Comparison of ENCODE assay signal across 1 cellular context in the genomic region with DNA sequence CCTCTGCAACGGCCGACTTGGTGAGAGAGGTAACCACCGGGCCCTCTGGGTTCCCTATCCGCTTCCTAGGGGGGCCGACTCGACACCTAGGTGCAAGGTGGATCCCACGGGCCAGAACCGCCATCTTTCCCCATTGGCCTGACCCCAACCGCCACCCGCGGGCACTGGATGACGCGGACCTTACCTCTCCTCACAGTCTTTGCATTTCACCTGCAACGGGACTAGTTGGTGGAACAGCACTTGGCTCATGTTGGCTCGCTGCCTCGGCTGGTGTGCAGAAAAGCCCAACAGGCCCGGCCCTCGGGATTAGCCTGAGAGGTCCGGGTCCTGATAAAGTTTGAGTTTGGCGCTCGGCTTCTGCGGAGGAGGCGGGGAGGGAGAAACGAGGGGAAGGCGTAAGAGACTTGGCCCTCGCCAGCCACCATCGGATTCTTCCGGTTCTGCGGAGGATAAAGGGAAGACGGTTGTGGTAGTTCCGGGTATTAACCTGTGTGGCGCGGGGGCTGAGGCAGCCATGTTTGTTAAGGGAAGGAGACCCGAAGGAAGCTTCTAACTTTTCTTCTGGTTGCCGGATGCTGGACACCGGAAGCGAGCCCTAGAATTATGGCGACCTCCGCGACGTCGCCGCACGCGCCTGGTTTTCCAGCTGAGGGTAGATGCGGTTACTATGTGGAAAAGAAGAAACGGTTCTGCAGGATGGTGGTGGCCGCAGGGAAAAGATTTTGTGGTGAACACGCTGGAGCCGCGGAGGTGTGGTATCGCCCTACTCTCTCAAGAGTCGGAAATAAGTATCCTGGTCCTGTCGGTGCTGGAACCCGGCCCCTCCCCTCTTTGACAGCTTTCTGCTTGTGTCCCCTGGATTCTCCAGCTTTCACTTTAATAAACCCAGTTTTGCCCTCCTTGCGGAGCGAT.
TF ChIP-seq lines count a peak whose summit lies in the region.

A gene with protein sequence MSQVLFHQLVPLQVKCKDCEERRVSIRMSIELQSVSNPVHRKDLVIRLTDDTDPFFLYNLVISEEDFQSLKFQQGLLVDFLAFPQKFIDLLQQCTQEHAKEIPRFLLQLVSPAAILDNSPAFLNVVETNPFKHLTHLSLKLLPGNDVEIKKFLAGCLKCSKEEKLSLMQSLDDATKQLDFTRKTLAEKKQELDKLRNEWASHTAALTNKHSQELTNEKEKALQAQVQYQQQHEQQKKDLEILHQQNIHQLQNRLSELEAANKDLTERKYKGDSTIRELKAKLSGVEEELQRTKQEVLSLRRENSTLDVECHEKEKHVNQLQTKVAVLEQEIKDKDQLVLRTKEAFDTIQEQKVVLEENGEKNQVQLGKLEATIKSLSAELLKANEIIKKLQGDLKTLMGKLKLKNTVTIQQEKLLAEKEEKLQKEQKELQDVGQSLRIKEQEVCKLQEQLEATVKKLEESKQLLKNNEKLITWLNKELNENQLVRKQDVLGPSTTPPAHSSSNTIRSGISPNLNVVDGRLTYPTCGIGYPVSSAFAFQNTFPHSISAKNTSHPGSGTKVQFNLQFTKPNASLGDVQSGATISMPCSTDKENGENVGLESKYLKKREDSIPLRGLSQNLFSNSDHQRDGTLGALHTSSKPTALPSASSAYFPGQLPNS (minus strand): TSS at position 365 of the 912 bp plus-strand sequence. CDS start 116 bp downstream, at position 249.
A gene with protein sequence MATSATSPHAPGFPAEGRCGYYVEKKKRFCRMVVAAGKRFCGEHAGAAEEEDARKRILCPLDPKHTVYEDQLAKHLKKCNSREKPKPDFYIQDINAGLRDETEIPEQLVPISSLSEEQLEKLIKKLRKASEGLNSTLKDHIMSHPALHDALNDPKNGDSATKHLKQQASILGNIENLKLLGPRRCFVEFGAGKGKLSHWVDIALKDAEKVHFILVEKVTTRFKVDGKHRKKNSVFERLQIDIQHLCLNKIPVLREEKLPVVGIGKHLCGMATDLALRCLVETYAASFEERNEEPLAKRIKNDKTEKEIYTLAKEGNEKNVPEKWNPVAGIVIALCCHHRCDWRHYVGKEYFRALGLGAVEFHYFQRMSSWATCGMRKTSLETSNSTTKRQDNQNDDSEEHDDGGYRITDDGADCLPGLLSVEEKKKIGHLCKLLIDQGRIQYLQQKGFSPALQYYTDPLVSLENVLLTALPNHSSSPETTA (plus strand): TSS at position 598 of the 912 bp plus-strand sequence. CDS start 6 bp downstream, at position 604.

TF ChIP-seq in GM23338, 12 proteins besides CTCF, POLR2A, EP300 and RAD21:
- TF ChIP-seq ZNF114 (CRISPR knock-in tag; IDR thresholded peaks at IDR 0.05) (no peak), EZH2 (IDR thresholded peaks at IDR 0.05; ENCODE audit: low read depth, unreplicated experiment) (no peak), JUNB (IDR thresholded peaks at IDR 0.05; ENCODE audit: unreplicated experiment) (no peak), EZH2phosphoT487 (IDR thresholded peaks at IDR 0.05; ENCODE audit: unreplicated experiment) (no peak), ZNF331 (CRISPR knock-in tag; IDR thresholded peaks at IDR 0.05; ENCODE audit: low read depth) (no peak), STAT1 (IDR thresholded peaks at IDR 0.05; ENCODE audit: unreplicated experiment) (no peak), POLR2AphosphoS5 (IDR thresholded peaks at IDR 0.05; ENCODE audit: low read depth) (peak; percentile 71), CREB1 (CRISPR knock-in tag; IDR thresholded peaks at IDR 0.05; ENCODE audit: low read depth) (peak; percentile 70), NANOG (IDR thresholded peaks at IDR 0.05; ENCODE audit: borderline replicate concordance) (no peak)
- TF ChIP-seq, protein P1, sequence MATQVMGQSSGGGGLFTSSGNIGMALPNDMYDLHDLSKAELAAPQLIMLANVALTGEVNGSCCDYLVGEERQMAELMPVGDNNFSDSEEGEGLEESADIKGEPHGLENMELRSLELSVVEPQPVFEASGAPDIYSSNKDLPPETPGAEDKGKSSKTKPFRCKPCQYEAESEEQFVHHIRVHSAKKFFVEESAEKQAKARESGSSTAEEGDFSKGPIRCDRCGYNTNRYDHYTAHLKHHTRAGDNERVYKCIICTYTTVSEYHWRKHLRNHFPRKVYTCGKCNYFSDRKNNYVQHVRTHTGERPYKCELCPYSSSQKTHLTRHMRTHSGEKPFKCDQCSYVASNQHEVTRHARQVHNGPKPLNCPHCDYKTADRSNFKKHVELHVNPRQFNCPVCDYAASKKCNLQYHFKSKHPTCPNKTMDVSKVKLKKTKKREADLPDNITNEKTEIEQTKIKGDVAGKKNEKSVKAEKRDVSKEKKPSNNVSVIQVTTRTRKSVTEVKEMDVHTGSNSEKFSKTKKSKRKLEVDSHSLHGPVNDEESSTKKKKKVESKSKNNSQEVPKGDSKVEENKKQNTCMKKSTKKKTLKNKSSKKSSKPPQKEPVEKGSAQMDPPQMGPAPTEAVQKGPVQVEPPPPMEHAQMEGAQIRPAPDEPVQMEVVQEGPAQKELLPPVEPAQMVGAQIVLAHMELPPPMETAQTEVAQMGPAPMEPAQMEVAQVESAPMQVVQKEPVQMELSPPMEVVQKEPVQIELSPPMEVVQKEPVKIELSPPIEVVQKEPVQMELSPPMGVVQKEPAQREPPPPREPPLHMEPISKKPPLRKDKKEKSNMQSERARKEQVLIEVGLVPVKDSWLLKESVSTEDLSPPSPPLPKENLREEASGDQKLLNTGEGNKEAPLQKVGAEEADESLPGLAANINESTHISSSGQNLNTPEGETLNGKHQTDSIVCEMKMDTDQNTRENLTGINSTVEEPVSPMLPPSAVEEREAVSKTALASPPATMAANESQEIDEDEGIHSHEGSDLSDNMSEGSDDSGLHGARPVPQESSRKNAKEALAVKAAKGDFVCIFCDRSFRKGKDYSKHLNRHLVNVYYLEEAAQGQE (IDR thresholded peaks at IDR 0.05; ENCODE audit: unreplicated experiment) = no peak
- TF ChIP-seq, protein P2, sequence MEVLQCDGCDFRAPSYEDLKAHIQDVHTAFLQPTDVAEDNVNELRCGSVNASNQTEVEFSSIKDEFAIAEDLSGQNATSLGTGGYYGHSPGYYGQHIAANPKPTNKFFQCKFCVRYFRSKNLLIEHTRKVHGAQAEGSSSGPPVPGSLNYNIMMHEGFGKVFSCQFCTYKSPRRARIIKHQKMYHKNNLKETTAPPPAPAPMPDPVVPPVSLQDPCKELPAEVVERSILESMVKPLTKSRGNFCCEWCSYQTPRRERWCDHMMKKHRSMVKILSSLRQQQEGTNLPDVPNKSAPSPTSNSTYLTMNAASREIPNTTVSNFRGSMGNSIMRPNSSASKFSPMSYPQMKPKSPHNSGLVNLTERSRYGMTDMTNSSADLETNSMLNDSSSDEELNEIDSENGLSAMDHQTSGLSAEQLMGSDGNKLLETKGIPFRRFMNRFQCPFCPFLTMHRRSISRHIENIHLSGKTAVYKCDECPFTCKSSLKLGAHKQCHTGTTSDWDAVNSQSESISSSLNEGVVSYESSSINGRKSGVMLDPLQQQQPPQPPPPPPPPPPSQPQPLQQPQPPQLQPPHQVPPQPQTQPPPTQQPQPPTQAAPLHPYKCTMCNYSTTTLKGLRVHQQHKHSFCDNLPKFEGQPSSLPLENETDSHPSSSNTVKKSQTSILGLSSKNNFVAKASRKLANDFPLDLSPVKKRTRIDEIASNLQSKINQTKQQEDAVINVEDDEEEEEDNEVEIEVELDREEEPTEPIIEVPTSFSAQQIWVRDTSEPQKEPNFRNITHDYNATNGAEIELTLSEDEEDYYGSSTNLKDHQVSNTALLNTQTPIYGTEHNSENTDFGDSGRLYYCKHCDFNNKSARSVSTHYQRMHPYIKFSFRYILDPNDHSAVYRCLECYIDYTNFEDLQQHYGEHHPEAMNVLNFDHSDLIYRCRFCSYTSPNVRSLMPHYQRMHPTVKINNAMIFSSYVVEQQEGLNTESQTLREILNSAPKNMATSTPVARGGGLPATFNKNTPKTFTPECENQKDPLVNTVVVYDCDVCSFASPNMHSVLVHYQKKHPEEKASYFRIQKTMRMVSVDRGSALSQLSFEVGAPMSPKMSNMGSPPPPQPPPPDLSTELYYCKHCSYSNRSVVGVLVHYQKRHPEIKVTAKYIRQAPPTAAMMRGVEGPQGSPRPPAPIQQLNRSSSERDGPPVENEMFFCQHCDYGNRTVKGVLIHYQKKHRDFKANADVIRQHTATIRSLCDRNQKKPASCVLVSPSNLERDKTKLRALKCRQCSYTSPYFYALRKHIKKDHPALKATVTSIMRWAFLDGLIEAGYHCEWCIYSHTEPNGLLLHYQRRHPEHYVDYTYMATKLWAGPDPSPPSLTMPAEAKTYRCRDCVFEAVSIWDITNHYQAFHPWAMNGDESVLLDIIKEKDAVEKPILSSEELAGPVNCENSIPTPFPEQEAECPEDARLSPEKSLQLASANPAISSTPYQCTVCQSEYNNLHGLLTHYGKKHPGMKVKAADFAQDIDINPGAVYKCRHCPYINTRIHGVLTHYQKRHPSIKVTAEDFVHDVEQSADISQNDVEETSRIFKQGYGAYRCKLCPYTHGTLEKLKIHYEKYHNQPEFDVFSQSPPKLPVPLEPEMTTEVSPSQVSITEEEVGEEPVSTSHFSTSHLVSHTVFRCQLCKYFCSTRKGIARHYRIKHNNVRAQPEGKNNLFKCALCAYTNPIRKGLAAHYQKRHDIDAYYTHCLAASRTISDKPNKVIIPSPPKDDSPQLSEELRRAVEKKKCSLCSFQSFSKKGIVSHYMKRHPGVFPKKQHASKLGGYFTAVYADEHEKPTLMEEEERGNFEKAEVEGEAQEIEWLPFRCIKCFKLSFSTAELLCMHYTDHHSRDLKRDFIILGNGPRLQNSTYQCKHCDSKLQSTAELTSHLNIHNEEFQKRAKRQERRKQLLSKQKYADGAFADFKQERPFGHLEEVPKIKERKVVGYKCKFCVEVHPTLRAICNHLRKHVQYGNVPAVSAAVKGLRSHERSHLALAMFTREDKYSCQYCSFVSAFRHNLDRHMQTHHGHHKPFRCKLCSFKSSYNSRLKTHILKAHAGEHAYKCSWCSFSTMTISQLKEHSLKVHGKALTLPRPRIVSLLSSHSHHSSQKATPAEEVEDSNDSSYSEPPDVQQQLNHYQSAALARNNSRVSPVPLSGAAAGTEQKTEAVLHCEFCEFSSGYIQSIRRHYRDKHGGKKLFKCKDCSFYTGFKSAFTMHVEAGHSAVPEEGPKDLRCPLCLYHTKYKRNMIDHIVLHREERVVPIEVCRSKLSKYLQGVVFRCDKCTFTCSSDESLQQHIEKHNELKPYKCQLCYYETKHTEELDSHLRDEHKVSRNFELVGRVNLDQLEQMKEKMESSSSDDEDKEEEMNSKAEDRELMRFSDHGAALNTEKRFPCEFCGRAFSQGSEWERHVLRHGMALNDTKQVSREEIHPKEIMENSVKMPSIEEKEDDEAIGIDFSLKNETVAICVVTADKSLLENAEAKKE (CRISPR knock-in tag; IDR thresholded peaks at IDR 0.05) = no peak
- TF ChIP-seq, protein P3, sequence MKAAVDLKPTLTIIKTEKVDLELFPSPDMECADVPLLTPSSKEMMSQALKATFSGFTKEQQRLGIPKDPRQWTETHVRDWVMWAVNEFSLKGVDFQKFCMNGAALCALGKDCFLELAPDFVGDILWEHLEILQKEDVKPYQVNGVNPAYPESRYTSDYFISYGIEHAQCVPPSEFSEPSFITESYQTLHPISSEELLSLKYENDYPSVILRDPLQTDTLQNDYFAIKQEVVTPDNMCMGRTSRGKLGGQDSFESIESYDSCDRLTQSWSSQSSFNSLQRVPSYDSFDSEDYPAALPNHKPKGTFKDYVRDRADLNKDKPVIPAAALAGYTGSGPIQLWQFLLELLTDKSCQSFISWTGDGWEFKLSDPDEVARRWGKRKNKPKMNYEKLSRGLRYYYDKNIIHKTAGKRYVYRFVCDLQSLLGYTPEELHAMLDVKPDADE (IDR thresholded peaks at IDR 0.05) = peak; percentile 99
